ENCODE assay signal across 1 cellular context in the genomic region with DNA sequence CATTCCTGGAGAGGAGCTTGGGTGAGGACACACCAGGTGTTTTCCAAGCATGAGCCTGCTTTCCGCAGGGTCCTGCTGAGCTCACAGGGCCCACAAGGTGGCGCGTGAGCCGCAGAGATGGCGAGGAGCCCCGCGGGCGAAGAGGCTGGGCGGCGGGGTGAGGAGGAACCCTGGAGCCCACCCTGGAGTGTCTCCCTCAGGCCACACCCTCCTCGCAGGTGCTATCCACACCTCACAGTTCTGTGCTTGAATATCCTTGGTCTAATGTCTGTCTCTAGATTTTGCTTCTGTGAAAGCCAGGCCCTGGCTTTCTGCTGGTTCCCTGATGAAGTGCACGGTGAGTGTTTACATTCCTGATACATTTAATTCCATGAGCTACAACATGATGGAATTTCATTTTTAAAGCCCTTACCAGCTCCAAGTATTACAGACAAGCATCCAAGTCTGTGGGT.
TF ChIP-seq lines count a peak whose summit lies in the region.

No MANE protein-coding gene starts in this region.

TF ChIP-seq in K562, 482 proteins besides CTCF, POLR2A, EP300 and RAD21 (continued from another document):
- TF ChIP-seq, protein P1, sequence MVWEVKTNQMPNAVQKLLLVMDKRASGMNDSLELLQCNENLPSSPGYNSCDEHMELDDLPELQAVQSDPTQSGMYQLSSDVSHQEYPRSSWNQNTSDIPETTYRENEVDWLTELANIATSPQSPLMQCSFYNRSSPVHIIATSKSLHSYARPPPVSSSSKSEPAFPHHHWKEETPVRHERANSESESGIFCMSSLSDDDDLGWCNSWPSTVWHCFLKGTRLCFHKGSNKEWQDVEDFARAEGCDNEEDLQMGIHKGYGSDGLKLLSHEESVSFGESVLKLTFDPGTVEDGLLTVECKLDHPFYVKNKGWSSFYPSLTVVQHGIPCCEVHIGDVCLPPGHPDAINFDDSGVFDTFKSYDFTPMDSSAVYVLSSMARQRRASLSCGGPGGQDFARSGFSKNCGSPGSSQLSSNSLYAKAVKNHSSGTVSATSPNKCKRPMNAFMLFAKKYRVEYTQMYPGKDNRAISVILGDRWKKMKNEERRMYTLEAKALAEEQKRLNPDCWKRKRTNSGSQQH (CRISPR knock-in tag; IDR thresholded peaks at IDR 0.05): no peak
- TF ChIP-seq STAG1 (CRISPR knock-in tag; IDR thresholded peaks at IDR 0.05; ENCODE audit: borderline replicate concordance): peak; percentile 58; the same call in 1 of the 2 replicates
- peak; percentile 34; the same call in 1 of the 2 replicates for TF ChIP-seq CREM (IDR thresholded peaks at IDR 0.05; ENCODE audit: low read depth)
- TF ChIP-seq, protein P2, sequence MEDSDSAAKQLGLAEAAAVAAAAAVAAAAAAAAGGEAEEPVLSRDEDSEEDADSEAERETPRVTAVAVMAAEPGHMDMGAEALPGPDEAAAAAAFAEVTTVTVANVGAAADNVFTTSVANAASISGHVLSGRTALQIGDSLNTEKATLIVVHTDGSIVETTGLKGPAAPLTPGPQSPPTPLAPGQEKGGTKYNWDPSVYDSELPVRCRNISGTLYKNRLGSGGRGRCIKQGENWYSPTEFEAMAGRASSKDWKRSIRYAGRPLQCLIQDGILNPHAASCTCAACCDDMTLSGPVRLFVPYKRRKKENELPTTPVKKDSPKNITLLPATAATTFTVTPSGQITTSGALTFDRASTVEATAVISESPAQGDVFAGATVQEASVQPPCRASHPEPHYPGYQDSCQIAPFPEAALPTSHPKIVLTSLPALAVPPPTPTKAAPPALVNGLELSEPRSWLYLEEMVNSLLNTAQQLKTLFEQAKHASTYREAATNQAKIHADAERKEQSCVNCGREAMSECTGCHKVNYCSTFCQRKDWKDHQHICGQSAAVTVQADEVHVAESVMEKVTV (CRISPR knock-in tag; IDR thresholded peaks at IDR 0.05): peak; percentile 27; the same call in 1 of the 2 replicates
TF ChIP-seq in K562: peak in this region for 5.
